ENCODE assay signal across 9 cellular contexts in the genomic region with DNA sequence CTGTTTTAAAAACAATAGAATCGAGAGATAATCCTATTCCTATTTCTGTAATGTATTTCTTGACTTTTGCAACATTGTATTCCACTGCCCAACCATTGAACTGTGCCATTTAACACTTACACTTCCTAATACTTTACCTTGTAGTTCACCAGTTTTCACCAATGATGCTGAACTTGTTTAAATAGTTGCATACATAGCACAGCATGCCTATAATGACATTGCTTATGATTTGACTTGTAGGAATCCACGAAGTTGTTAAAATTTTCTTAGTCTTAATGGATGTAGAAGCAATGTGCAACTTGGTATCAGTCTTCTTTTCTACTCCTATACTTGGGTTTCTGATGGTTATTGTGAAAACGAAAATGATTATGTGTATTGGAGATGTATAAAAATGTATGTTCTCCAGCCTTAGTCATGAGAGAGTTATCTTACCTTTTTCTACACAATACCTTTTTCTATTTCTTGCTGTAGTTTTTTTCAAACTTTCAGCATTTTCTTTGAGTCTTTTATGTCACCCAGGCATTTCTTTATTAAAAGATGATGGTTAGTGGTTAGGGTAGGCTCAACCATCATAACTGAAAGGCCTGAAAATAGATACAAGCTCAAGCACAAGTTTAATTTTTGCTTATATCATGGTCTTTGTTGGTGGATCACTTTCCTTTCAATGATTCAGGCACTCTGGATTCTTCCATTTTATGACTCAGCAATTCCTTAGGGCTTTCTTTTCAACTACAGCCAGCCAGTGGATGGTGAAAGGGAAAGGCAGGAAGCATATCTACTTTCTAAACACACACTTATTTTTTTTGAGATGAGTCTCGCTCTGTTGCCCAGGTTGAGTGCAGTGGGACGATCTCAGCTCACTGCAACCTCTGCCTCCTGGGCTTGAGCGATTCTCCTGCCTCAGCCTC. TPM values are rescaled to one million over a fixed set of nuclear protein-coding genes. Genes with fewer than 3 reads are reported as not detected.
DNase-seq lines count a peak whose midpoint lies in the region; ATAC-seq lines count a peak whose summit lies in the region.
"Had no signal": no experiment of that assay in that cellular context is flagged by ENCODE, and none has a peak within 500 bp of the region (broad histone marks: within the 10 kb centered on the region; RNA-seq: fewer than 3 reads in every experiment).

No MANE protein-coding gene starts in this region.

- no peaks in the 10 kb centered on the region for H3K27me3 Mint-ChIP-seq in activated naive CD8-positive, alpha-beta T cell treated with anti-CD3 and anti-CD28 coated beads, Interleukin-2, amount 50 U/mL, for 24 hours
- H3K27me3 Mint-ChIP-seq: IgD-negative memory B cell had no signal

- H3K4me3 Mint-ChIP-seq in activated naive CD8-positive, alpha-beta T cell treated with anti-CD3 and anti-CD28 coated beads, Interleukin-2, amount 50 U/mL, for 24 hours = no peak overlapping the region
- H3K4me3 Mint-ChIP-seq: IgD-negative memory B cell had no signal

- ATAC-seq in GM19438 (IDR thresholded peaks at IDR 0.05; ENCODE audit: low read depth, unreplicated experiment) (peak; percentile 59), HG03432 (IDR thresholded peaks at IDR 0.05; ENCODE audit: unreplicated experiment) (peak; percentile 72)
- no peak for ATAC-seq in activated naive CD8-positive, alpha-beta T cell treated with anti-CD3 and anti-CD28 coated beads, Interleukin-2, amount 50 U/mL, for 24 hours

- H3K9me3 Mint-ChIP-seq in activated naive CD8-positive, alpha-beta T cell treated with anti-CD3 and anti-CD28 coated beads, Interleukin-2, amount 50 U/mL, for 24 hours = peaks cover 7% of the 10 kb centered on the region
- H3K9me3 Mint-ChIP-seq: IgD-negative memory B cell had no signal

- DNase-seq in A172 (ENCODE audit: low spot score) (peak; percentile 55), dermis blood vessel endothelial cell (peak; percentile 76), NAMALWA (ENCODE audit: low spot score) (no peak), CD1c-positive myeloid dendritic cell (ENCODE audit: extremely low spot score) (no peak), SHP77 (lab: John Stamatoyannopoulos, UW) (no peak)
- no peak for DNase-seq in activated naive CD8-positive, alpha-beta T cell treated with anti-CD3 and anti-CD28 coated beads, Interleukin-2, amount 50 U/mL, for 24 hours

- H3K4me1 Mint-ChIP-seq in activated naive CD8-positive, alpha-beta T cell treated with anti-CD3 and anti-CD28 coated beads, Interleukin-2, amount 50 U/mL, for 24 hours = peaks cover 16% of the 10 kb centered on the region

- peaks cover 18% of the 10 kb centered on the region for H3K36me3 Mint-ChIP-seq in activated naive CD8-positive, alpha-beta T cell treated with anti-CD3 and anti-CD28 coated beads, Interleukin-2, amount 50 U/mL, for 24 hours (ENCODE audit: low read depth)

- no peak overlapping the region for H3K27ac Mint-ChIP-seq in activated naive CD8-positive, alpha-beta T cell treated with anti-CD3 and anti-CD28 coated beads, Interleukin-2, amount 50 U/mL, for 24 hours
- H3K27ac Mint-ChIP-seq: IgD-negative memory B cell had no signal

RNA-seq across cellular contexts. Expression of a gene that starts 9.4 kb away (rescaled TPM):
- 93.5 and 114 TPM in 2 replicates for total RNA-seq in A172 (2014; rRNA removed; shearing (Covaris generic))
- 68.1 and 105 TPM in 2 replicates for total RNA-seq in dermis blood vessel endothelial cell

Comparison
In these comparisons a context has a peak if more than half of its experiments do, and no peak if none do; other contexts are left out.
1. DNase-seq: peak in A172 (single experiment) and dermis blood vessel endothelial cell (single experiment); none in NAMALWA (single experiment), activated naive CD8-positive, alpha-beta T cell treated with anti-CD3 and anti-CD28 coated beads, Interleukin-2, amount 50 U/mL, for 24 hours (single experiment), CD1c-positive myeloid dendritic cell (single experiment) and SHP77 (0 of 2).